ENCODE assay signal across 14 cellular contexts in the genomic region with DNA sequence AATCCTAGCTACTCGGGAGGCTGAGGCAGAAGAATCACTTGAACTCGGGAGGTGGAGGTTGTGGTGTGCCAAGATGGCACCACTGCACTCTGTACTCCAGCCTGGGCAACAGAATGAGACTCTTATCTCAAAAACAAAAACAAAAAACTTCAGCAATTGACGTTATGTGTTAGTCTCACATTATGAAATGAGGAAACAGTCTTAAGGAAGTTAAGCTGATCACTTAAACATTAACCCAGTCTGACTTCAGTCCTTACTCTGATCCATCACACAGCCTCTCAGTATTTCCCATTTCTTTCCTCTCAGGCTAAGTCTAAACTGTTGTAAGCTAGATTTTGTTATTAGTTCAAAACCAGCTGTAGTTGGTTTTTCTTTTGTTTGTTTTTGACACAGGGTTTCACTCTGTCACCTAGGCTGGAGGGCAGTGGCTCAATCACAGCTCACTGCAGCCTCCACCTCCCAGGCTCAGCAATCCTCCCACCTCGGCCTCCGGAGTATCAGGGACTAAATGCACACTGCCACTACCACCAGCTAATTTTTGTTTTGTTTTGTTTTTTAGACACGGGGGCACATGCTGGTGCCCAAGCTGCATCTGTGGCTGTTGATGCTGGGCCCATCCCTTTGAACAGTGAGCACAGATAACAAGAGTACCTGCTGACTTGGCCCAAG. TPM values are rescaled to one million over a fixed set of nuclear protein-coding genes. Genes with fewer than 3 reads are reported as not detected.
A peak's percentile ranks its signal among the peaks of the same experiment; 100 is the strongest.
DNase-seq lines count a peak whose midpoint lies in the region; ATAC-seq and TF ChIP-seq lines count a peak whose summit lies in the region.
"Had no signal": no experiment of that assay in that cellular context is flagged by ENCODE, and none has a peak within 500 bp of the region (broad histone marks: within the 10 kb centered on the region; RNA-seq: fewer than 3 reads in every experiment).

No MANE protein-coding gene starts in this region.

- peak in 1 of 4 donors; percentile 51 for TF ChIP-seq POLR2A in upper lobe of left lung (IDR thresholded peaks at IDR 0.05)

- H3K4me3 ChIP-seq in upper lobe of left lung: no peak overlapping the region
- H3K4me3 ChIP-seq: K562, lung had no signal

- H3K36me3 Mint-ChIP-seq in activated naive CD4-positive, alpha-beta T cell treated with anti-CD3 and anti-CD28 coated beads, Interleukin-2, amount 10 ng/mL, durations not matched to agents 7 days and 5 days: peaks cover 64% of the 10 kb centered on the region
- H3K36me3 Mint-ChIP-seq in activated CD8-positive, alpha-beta T cell treated with anti-CD3 and anti-CD28 coated beads for 36 hours (ENCODE audit: low read depth): peaks cover 56% of the 10 kb centered on the region

- no peak for TF ChIP-seq EP300 in upper lobe of left lung (IDR thresholded peaks at IDR 0.05)

- intact Hi-C loops in activated CD8-positive, alpha-beta T cell treated with anti-CD3 and anti-CD28 coated beads for 36 hours (cut with micrococcal nuclease): no loop called here
- intact Hi-C loops in Right ventricle myocardium inferior (cut with DNase I): no loop called here

- in situ Hi-C loops in GM13976 (cut with MboI; ENCODE audit: low sequenced_read_pairs, unreplicated experiment): no loop called here

- 68 to 73% methylated on average over 6 of the region's 6 CpGs for WGBS in upper lobe of left lung, 2 donors

- H3K27me3 Mint-ChIP-seq in activated naive CD4-positive, alpha-beta T cell treated with anti-CD3 and anti-CD28 coated beads, Interleukin-2, amount 10 ng/mL, durations not matched to agents 7 days and 5 days: no peaks in the 10 kb centered on the region
- H3K27me3 Mint-ChIP-seq in activated CD8-positive, alpha-beta T cell treated with anti-CD3 and anti-CD28 coated beads for 36 hours: no peaks in the 10 kb centered on the region

- no peaks in the 10 kb centered on the region for H3K9me3 ChIP-seq in upper lobe of left lung

- peak overlapping the region; percentile 67 for H3K27ac Mint-ChIP-seq in activated naive CD4-positive, alpha-beta T cell treated with anti-CD3 and anti-CD28 coated beads, Interleukin-2, amount 10 ng/mL, durations not matched to agents 7 days and 5 days
- peak overlapping the region; percentile 34 for H3K27ac Mint-ChIP-seq in activated CD8-positive, alpha-beta T cell treated with anti-CD3 and anti-CD28 coated beads for 36 hours

- no peak overlapping the region for H3K4me3 Mint-ChIP-seq in activated naive CD4-positive, alpha-beta T cell treated with anti-CD3 and anti-CD28 coated beads, Interleukin-2, amount 10 ng/mL, durations not matched to agents 7 days and 5 days
- no peak overlapping the region for H3K4me3 Mint-ChIP-seq in activated CD8-positive, alpha-beta T cell treated with anti-CD3 and anti-CD28 coated beads for 36 hours

- ATAC-seq in activated CD8-positive, alpha-beta T cell treated with anti-CD3 and anti-CD28 coated beads for 36 hours: no peak
- peak; percentile 48 to 65 for ATAC-seq in upper lobe of left lung (ENCODE audit: low FRiP score in 2 of 2)
- no peak for ATAC-seq in HG02870 (IDR thresholded peaks at IDR 0.05; ENCODE audit: unreplicated experiment)
- no peak for ATAC-seq in Right ventricle myocardium inferior
- ATAC-seq: K562 had no signal

- H3K9me3 Mint-ChIP-seq in activated naive CD4-positive, alpha-beta T cell treated with anti-CD3 and anti-CD28 coated beads, Interleukin-2, amount 10 ng/mL, durations not matched to agents 7 days and 5 days: no peaks in the 10 kb centered on the region
- no peaks in the 10 kb centered on the region for H3K9me3 Mint-ChIP-seq in activated CD8-positive, alpha-beta T cell treated with anti-CD3 and anti-CD28 coated beads for 36 hours

- H3K4me1 ChIP-seq in upper lobe of left lung: peaks cover 3 to 11% (median 10%) of the 10 kb centered on the region in 4 donors

- CTCF ChIA-PET in activated naive CD4-positive, alpha-beta T cell treated with anti-CD3 and anti-CD28 coated beads, Interleukin-2, amount 10 ng/mL, durations not matched to agents 7 days and 5 days (lab: Charles Lee): interaction anchor here (0.6 to 2.7 kb wide), 6 partner anchors 20 to 187 kb away, joined by 3 to 9 read pairs (median 4); no protein-coding TSS in a partner anchor
- CTCF ChIA-PET in activated CD8-positive, alpha-beta T cell treated with anti-CD3 and anti-CD28 coated beads for 36 hours (lab: Charles Lee): interaction anchor here (1.0 to 5.2 kb wide), 8 partner anchors 12 to 54 kb away, joined by 3 to 34 read pairs (median 4); a partner anchor contains a TSS

- peaks cover 39% of the 10 kb centered on the region for H3K4me1 Mint-ChIP-seq in activated naive CD4-positive, alpha-beta T cell treated with anti-CD3 and anti-CD28 coated beads, Interleukin-2, amount 10 ng/mL, durations not matched to agents 7 days and 5 days
- peaks cover 19% of the 10 kb centered on the region for H3K4me1 Mint-ChIP-seq in activated CD8-positive, alpha-beta T cell treated with anti-CD3 and anti-CD28 coated beads for 36 hours (ENCODE audit: low read depth)

- no peaks in the 10 kb centered on the region for H3K27me3 ChIP-seq in upper lobe of left lung

- H3K27ac ChIP-seq in upper lobe of left lung: peak overlapping the region in 3 of 4 donors; percentile 30 to 56 (median 36)

- POLR2A ChIA-PET in activated CD8-positive, alpha-beta T cell treated with anti-CD3 and anti-CD28 coated beads for 36 hours (lab: Charles Lee): interaction anchor here (1.0 to 4.1 kb wide), 3 partner anchors 11 to 22 kb away, joined by 3 to 12 read pairs (median 4); a partner anchor contains a TSS

- DNase-seq in activated naive CD4-positive, alpha-beta T cell treated with anti-CD3 and anti-CD28 coated beads, Interleukin-2, amount 10 ng/mL, durations not matched to agents 7 days and 5 days: no peak
- DNase-seq in activated naive CD4-positive, alpha-beta T cell (lab: John Stamatoyannopoulos, UW): no peak
- DNase-seq in activated CD8-positive, alpha-beta T cell treated with anti-CD3 and anti-CD28 coated beads for 36 hours: no peak
- peak; percentile 53 for DNase-seq in mesenteric fat pad (ENCODE audit: low spot score)
- DNase-seq in upper lobe of left lung: no peak
- DNase-seq in GM13976 (ENCODE audit: low spot score): no peak
- no peak for DNase-seq in Right ventricle myocardium inferior (ENCODE audit: missing footprints)
- DNase-seq: amniotic stem cell, EL, NCI-H1436 treated with DMSO at 0.1 percent for 48 hours, NCI-H510A had no signal

- H3K36me3 ChIP-seq in upper lobe of left lung: peaks cover 5 to 40% (median 28%) of the 10 kb centered on the region in 4 donors

- TF ChIP-seq CTCF in activated CD8-positive, alpha-beta T cell treated with anti-CD3 and anti-CD28 coated beads for 36 hours (IDR thresholded peaks at IDR 0.05): no peak
- TF ChIP-seq CTCF in upper lobe of left lung (IDR thresholded peaks at IDR 0.05): no peak
- TF ChIP-seq CTCF in GM13976 (IDR thresholded peaks at IDR 0.05; ENCODE audit: borderline replicate concordance, control extremely low read depth, extremely low read depth, insufficient read depth, missing control alignments): no peak

RNA-seq across cellular contexts. Expression of a gene that starts 6.3 kb away (rescaled TPM):
- total RNA-seq in activated CD8-positive, alpha-beta T cell treated with anti-CD3 and anti-CD28 coated beads for 36 hours: 100 to 1,000 TPM; 203 to 208 TPM
- total RNA-seq in mesenteric fat pad: 28.6 TPM
- total RNA-seq in upper lobe of left lung: 100 to 1,000 TPM in 1 of 6 donors, 10 to 100 TPM in 5; 44.0 to 118 (median 70.1) TPM
- 17.1 TPM for total RNA-seq in Right ventricle myocardium inferior

RNA-seq across cellular contexts. Expression of a gene that starts 16.5 kb away (rescaled TPM):
- 10 to 100 TPM; 66.1 to 68.1 TPM for total RNA-seq in activated CD8-positive, alpha-beta T cell treated with anti-CD3 and anti-CD28 coated beads for 36 hours
- total RNA-seq in mesenteric fat pad (33.5 TPM), upper lobe of left lung (100 to 1,000 TPM in 2 of 6 donors, 10 to 100 TPM in 4; 46.4 to 113 (median 76.6) TPM), Right ventricle myocardium inferior (24.6 TPM)

RNA-seq across cellular contexts. Expression of a gene that starts 34.7 kb away (rescaled TPM):
- total RNA-seq in activated CD8-positive, alpha-beta T cell treated with anti-CD3 and anti-CD28 coated beads for 36 hours: 100 to 1,000 TPM; 506 to 525 TPM
- total RNA-seq in mesenteric fat pad (265 TPM), upper lobe of left lung (100 to 1,000 TPM in 2 of 6 donors, 10 to 100 TPM in 4; 19.9 to 343 (median 64.9) TPM), Right ventricle myocardium inferior (217 TPM)

RNA-seq across cellular contexts. Expression of a gene that starts 38.2 kb away (rescaled TPM):
- 1 to 10 TPM; 5.4 TPM for total RNA-seq in activated CD8-positive, alpha-beta T cell treated with anti-CD3 and anti-CD28 coated beads for 36 hours
- 7.9 TPM for total RNA-seq in mesenteric fat pad
- 10 to 100 TPM in 5 of 6 donors, 1 to 10 TPM in 1; 7.3 to 29.5 (median 16.6) TPM for total RNA-seq in upper lobe of left lung
- total RNA-seq in Right ventricle myocardium inferior: 6.4 TPM

RNA-seq across cellular contexts. Expression of a gene that starts 57.5 kb away (rescaled TPM):
- 100 to 1,000 TPM; 108 to 116 TPM for total RNA-seq in activated CD8-positive, alpha-beta T cell treated with anti-CD3 and anti-CD28 coated beads for 36 hours
- total RNA-seq in mesenteric fat pad: 60.2 TPM
- total RNA-seq in upper lobe of left lung: 10 to 100 TPM; 21.7 to 69.1 (median 43.5) TPM
- 28.7 TPM for total RNA-seq in Right ventricle myocardium inferior

Comparison
In these comparisons a context has a peak if more than half of its experiments do, and no peak if none do; other contexts are left out.
1. ATAC-seq: peak in upper lobe of left lung (2 of 2); none in activated CD8-positive, alpha-beta T cell treated with anti-CD3 and anti-CD28 coated beads for 36 hours (single experiment), HG02870 (single experiment) and Right ventricle myocardium inferior (single experiment).